In genomic region chr11:120207517-120207916, GRCh38 we compare ENCODE assay signal across 20 cellular contexts. TPM values are rescaled to one million over a fixed set of nuclear protein-coding genes. Genes with fewer than 3 reads are reported as not detected.
DNase-seq lines count a peak whose midpoint lies in the region; ATAC-seq and TF ChIP-seq lines count a peak whose summit lies in the region.
"Had no signal": no experiment of that assay in that cellular context is flagged by ENCODE, and none has a peak within 500 bp of the region (broad histone marks: within the 10 kb centered on the region; RNA-seq: fewer than 3 reads in every experiment).

No MANE protein-coding gene starts in this region.

- TF ChIP-seq POLR2A in right lobe of liver (IDR thresholded peaks at IDR 0.05), result no peak
- TF ChIP-seq POLR2A in prostate gland (IDR thresholded peaks at IDR 0.05), result no peak

- peaks cover 0 to 39% (median 16%) of the 10 kb centered on the region in 4 donors for H3K4me1 ChIP-seq in right lobe of liver
- H3K4me1 ChIP-seq in subcutaneous abdominal adipose tissue (ENCODE audit: control insufficient read depth in 5 of 5, insufficient read depth in 5 of 5, low read length in 5 of 5), result peaks cover 6 to 39% (median 34%) of the 10 kb centered on the region in 5 donors
- H3K4me1 ChIP-seq in prostate gland (replicated peaks), result peaks cover 3% of the 10 kb centered on the region

- H3K27ac Mint-ChIP-seq in HFFc6, result peak overlapping the region; percentile 99
- no peak overlapping the region for H3K27ac Mint-ChIP-seq in activated T-helper 1 cell treated with anti-CD3 and anti-CD28 coated beads, Interleukin-12 subunit alpha, Interleukin-12 subunit beta, Interleukin-2, Interleukin-4 antibody, amounts not matched to agents 30 ng/mL and 10 ng/mL and 1 ng/mL, durations not matched to agents 14 hours and 24 hours and 36 hours
- H3K27ac Mint-ChIP-seq: activated CD4-positive, alpha-beta memory T cell treated with anti-CD3 and anti-CD28 coated beads, Interleukin-2, amount 10 ng/mL, durations not matched to agents 7 days and 5 days; immature natural killer cell; WTC11 had no signal

- no peak overlapping the region for H3K4me3 Mint-ChIP-seq in HFFc6
- H3K4me3 Mint-ChIP-seq in activated T-helper 1 cell treated with anti-CD3 and anti-CD28 coated beads, Interleukin-12 subunit alpha, Interleukin-12 subunit beta, Interleukin-2, Interleukin-4 antibody, amounts not matched to agents 30 ng/mL and 10 ng/mL and 1 ng/mL, durations not matched to agents 14 hours and 24 hours and 36 hours, result peak overlapping the region; percentile 11
- H3K4me3 Mint-ChIP-seq: activated CD4-positive, alpha-beta memory T cell treated with anti-CD3 and anti-CD28 coated beads, Interleukin-2, amount 10 ng/mL, durations not matched to agents 7 days and 5 days; WTC11 had no signal

- H3K27ac ChIP-seq in right lobe of liver, result peak overlapping the region in 2 of 3 donors; percentile 28 to 64
- peak overlapping the region; percentile 51 for H3K27ac ChIP-seq in subcutaneous abdominal adipose tissue (ENCODE audit: low read depth, low read length)
- no peak overlapping the region for H3K27ac ChIP-seq in prostate gland

- ATAC-seq in right lobe of liver, result no peak
- ATAC-seq: left lung, mucosa of descending colon, WTC11 had no signal

- DNase-seq in HFFc6, result no peak
- DNase-seq in activated T-helper 1 cell treated with anti-CD3 and anti-CD28 coated beads, Interleukin-12 subunit alpha, Interleukin-12 subunit beta, Interleukin-2, Interleukin-4 antibody, amounts not matched to agents 30 ng/mL and 10 ng/mL and 1 ng/mL, durations not matched to agents 14 hours and 24 hours and 36 hours (ENCODE audit: low spot score), result no peak
- DNase-seq in right lobe of liver, result no peak
- no peak for DNase-seq in NCI-H2171 treated with DMSO at 0.1 percent for 48 hours (lab: John Stamatoyannopoulos, UW)
- DNase-seq in NK-92 (lab: John Stamatoyannopoulos, UW; ENCODE audit: unreplicated experiment), result no peak
- DNase-seq in prostate gland (ENCODE audit: low spot score), result no peak
- no peak for DNase-seq in activated CD4-positive, CD25-positive, alpha-beta regulatory T cell treated with anti-CD3 and anti-CD28 coated beads, Interleukin-2, amount 50 U/mL, for 72 hours
- DNase-seq: activated CD4-positive, alpha-beta memory T cell treated with anti-CD3 and anti-CD28 coated beads, Interleukin-2, amount 10 ng/mL, durations not matched to agents 7 days and 5 days; DMS53; GDM1; immature natural killer cell; left lung; MM.1S; NCI-H1694 treated with DMSO at 0.1 percent for 48 hours; nucleus accumbens; T1000 had no signal

- H3K4me1 Mint-ChIP-seq in HFFc6 (ENCODE audit: low read depth), result peaks cover 66% of the 10 kb centered on the region
- H3K4me1 Mint-ChIP-seq in activated T-helper 1 cell treated with anti-CD3 and anti-CD28 coated beads, Interleukin-12 subunit alpha, Interleukin-12 subunit beta, Interleukin-2, Interleukin-4 antibody, amounts not matched to agents 30 ng/mL and 10 ng/mL and 1 ng/mL, durations not matched to agents 14 hours and 24 hours and 36 hours (ENCODE audit: low read depth), result peaks cover 13% of the 10 kb centered on the region

- H3K9me3 ChIP-seq in right lobe of liver (no peaks in the 10 kb centered on the region), subcutaneous abdominal adipose tissue (ENCODE audit: control insufficient read depth in 5 of 5, low read length in 5 of 5) (no peaks in the 10 kb centered on the region), prostate gland (no peaks in the 10 kb centered on the region)
- H3K9me3 ChIP-seq: left lung, mucosa of descending colon had no signal

- 61% methylated on average over 7 of the region's 7 CpGs for WGBS in right lobe of liver (ENCODE audit: insufficient coverage, low coverage, low lambda C conversion rate, missing lambda C conversion rate)
- 71% methylated on average over 7 of the region's 7 CpGs for WGBS in prostate gland

- H3K36me3 ChIP-seq in right lobe of liver, result no peaks in the 10 kb centered on the region
- H3K36me3 ChIP-seq in subcutaneous abdominal adipose tissue (ENCODE audit: control insufficient read depth in 5 of 5, insufficient read depth in 5 of 5, low read length in 5 of 5), result no peaks in the 10 kb centered on the region
- H3K36me3 ChIP-seq in prostate gland, result no peaks in the 10 kb centered on the region
- H3K36me3 ChIP-seq: left lung had no signal

- H3K9me3 Mint-ChIP-seq in HFFc6, result no peaks in the 10 kb centered on the region
- H3K9me3 Mint-ChIP-seq in activated T-helper 1 cell treated with anti-CD3 and anti-CD28 coated beads, Interleukin-12 subunit alpha, Interleukin-12 subunit beta, Interleukin-2, Interleukin-4 antibody, amounts not matched to agents 30 ng/mL and 10 ng/mL and 1 ng/mL, durations not matched to agents 14 hours and 24 hours and 36 hours, result no peaks in the 10 kb centered on the region
- H3K9me3 Mint-ChIP-seq: activated CD4-positive, alpha-beta memory T cell treated with anti-CD3 and anti-CD28 coated beads, Interleukin-2, amount 10 ng/mL, durations not matched to agents 7 days and 5 days; IgD-negative memory B cell; WTC11 had no signal

- no peaks in the 10 kb centered on the region; the same call in 1 of the 2 replicates for H3K27me3 Mint-ChIP-seq in HFFc6 (ENCODE audit: insufficient read depth)
- H3K27me3 Mint-ChIP-seq in activated T-helper 1 cell treated with anti-CD3 and anti-CD28 coated beads, Interleukin-12 subunit alpha, Interleukin-12 subunit beta, Interleukin-2, Interleukin-4 antibody, amounts not matched to agents 30 ng/mL and 10 ng/mL and 1 ng/mL, durations not matched to agents 14 hours and 24 hours and 36 hours (ENCODE audit: insufficient read depth), result peaks cover 42% of the 10 kb centered on the region

- no peak overlapping the region for H3K4me3 ChIP-seq in right lobe of liver
- H3K4me3 ChIP-seq in subcutaneous abdominal adipose tissue (ENCODE audit: low read depth in 1 of 5, low read length in 5 of 5), result no peak overlapping the region
- H3K4me3 ChIP-seq in prostate gland, result no peak overlapping the region
- H3K4me3 ChIP-seq: left lung, mucosa of descending colon had no signal

- intact Hi-C loops in activated T-helper 1 cell treated with anti-CD3 and anti-CD28 coated beads, Interleukin-12 subunit alpha, Interleukin-12 subunit beta, Interleukin-2, Interleukin-4 antibody, amounts not matched to agents 30 ng/mL and 10 ng/mL and 1 ng/mL, durations not matched to agents 14 hours and 24 hours and 36 hours (cut with micrococcal nuclease), result no loop called here
- intact Hi-C loops in right lobe of liver (cut with DNase I) (no loop called here), prostate gland (cut with DNase I) (no loop called here)

- no peaks in the 10 kb centered on the region for H3K36me3 Mint-ChIP-seq in HFFc6 (ENCODE audit: low read depth)
- peaks cover 2% of the 10 kb centered on the region for H3K36me3 Mint-ChIP-seq in activated T-helper 1 cell treated with anti-CD3 and anti-CD28 coated beads, Interleukin-12 subunit alpha, Interleukin-12 subunit beta, Interleukin-2, Interleukin-4 antibody, amounts not matched to agents 30 ng/mL and 10 ng/mL and 1 ng/mL, durations not matched to agents 14 hours and 24 hours and 36 hours (ENCODE audit: low read depth)
- H3K36me3 Mint-ChIP-seq: IgD-negative memory B cell, immature natural killer cell, WTC11 had no signal

- TF ChIP-seq CTCF in HFFc6 (IDR thresholded peaks at IDR 0.05), result no peak
- TF ChIP-seq CTCF in right lobe of liver (IDR thresholded peaks at IDR 0.05), result no peak
- no peak for TF ChIP-seq CTCF in prostate gland (IDR thresholded peaks at IDR 0.05)

- no peak overlapping the region for H3K9ac ChIP-seq in subcutaneous abdominal adipose tissue (ENCODE audit: low read length in 5 of 5)

- H3K27me3 ChIP-seq in right lobe of liver (no peaks in the 10 kb centered on the region), subcutaneous abdominal adipose tissue (ENCODE audit: control insufficient read depth in 5 of 5, insufficient read depth in 4 of 5, low read length in 5 of 5) (peaks cover 0 to 3% (median 0%) of the 10 kb centered on the region in 5 donors), prostate gland (replicated peaks; ENCODE audit: insufficient read depth) (no peaks in the 10 kb centered on the region)

RNA-seq across cellular contexts. Expression of gene OAF, which starts 3.3 kb away (rescaled TPM):
- total RNA-seq in HFFc6 (2021; fragmentation: NEBNext Ultra II Directional; extraction: Animal tissue kit (Norgen Biotek cat#: 25700)), result 100 to 1,000 TPM; 111 to 143 (median 123) TPM
- 6.7 and 7.3 TPM in 2 replicates for total RNA-seq in activated T-helper 1 cell treated with anti-CD3 and anti-CD28 coated beads, Interleukin-12 subunit alpha, Interleukin-12 subunit beta, Interleukin-2, Interleukin-4 antibody, amounts not matched to agents 30 ng/mL and 10 ng/mL and 1 ng/mL, durations not matched to agents 14 hours and 24 hours and 36 hours
- total RNA-seq in right lobe of liver, result 100 to 1,000 TPM; 199 to 271 (median 220) TPM
- 10 to 100 TPM; 14.5 to 17.4 TPM for total RNA-seq in prostate gland

RNA-seq across cellular contexts. Expression of gene POU2F3, which starts 32.4 kb away (rescaled TPM):
- not detected for total RNA-seq in HFFc6 (2021; fragmentation: NEBNext Ultra II Directional; extraction: Animal tissue kit (Norgen Biotek cat#: 25700))
- total RNA-seq in activated T-helper 1 cell treated with anti-CD3 and anti-CD28 coated beads, Interleukin-12 subunit alpha, Interleukin-12 subunit beta, Interleukin-2, Interleukin-4 antibody, amounts not matched to agents 30 ng/mL and 10 ng/mL and 1 ng/mL, durations not matched to agents 14 hours and 24 hours and 36 hours, result 0.36 TPM in 1 of 2 replicates, not detected in the other
- total RNA-seq in right lobe of liver (not detected), prostate gland (1 to 10 TPM; 1.5 to 6.1 TPM)
- total RNA-seq: activated CD4-positive, alpha-beta memory T cell treated with anti-CD3 and anti-CD28 coated beads, Interleukin-2, amount 10 ng/mL, durations not matched to agents 7 days and 5 days had no signal

Comparison
In these comparisons a context has a peak if more than half of its experiments do, and no peak if none do; other contexts are left out.
1. H3K27ac ChIP-seq: peak in right lobe of liver (2 of 3) and subcutaneous abdominal adipose tissue (single experiment); none in prostate gland (0 of 2).
2. RNA of gene OAF, which starts 3.3 kb away (total RNA-seq): 199 to 271 TPM in right lobe of liver and 111 to 143 TPM in HFFc6; 14.5 to 17.4 TPM in prostate gland and 6.7 to 7.3 TPM in activated T-helper 1 cell treated with anti-CD3 and anti-CD28 coated beads, Interleukin-12 subunit alpha, Interleukin-12 subunit beta, Interleukin-2, Interleukin-4 antibody, amounts not matched to agents 30 ng/mL and 10 ng/mL and 1 ng/mL, durations not matched to agents 14 hours and 24 hours and 36 hours; every median in the first group is over 4 times any median in the second.